In genomic region chr1:31699341-31699891, GRCh38 we compare ENCODE assay signal across 1 cellular context.
TF ChIP-seq lines count a peak whose summit lies in the region.

No MANE protein-coding gene starts in this region.

TF ChIP-seq in GM12878, 131 proteins besides CTCF, POLR2A, EP300 and RAD21 (continued from another document and continues in another):
- TF ChIP-seq, protein P1, sequence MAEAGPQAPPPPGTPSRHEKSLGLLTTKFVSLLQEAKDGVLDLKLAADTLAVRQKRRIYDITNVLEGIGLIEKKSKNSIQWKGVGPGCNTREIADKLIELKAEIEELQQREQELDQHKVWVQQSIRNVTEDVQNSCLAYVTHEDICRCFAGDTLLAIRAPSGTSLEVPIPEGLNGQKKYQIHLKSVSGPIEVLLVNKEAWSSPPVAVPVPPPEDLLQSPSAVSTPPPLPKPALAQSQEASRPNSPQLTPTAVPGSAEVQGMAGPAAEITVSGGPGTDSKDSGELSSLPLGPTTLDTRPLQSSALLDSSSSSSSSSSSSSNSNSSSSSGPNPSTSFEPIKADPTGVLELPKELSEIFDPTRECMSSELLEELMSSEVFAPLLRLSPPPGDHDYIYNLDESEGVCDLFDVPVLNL (IDR thresholded peaks at IDR 0.05; ENCODE audit: low read depth, low read length) = no peak
- TF ChIP-seq RELA (IDR thresholded peaks at IDR 0.05; ENCODE audit: borderline replicate concordance, partially characterized antibody) (no peak), RELB (IDR thresholded peaks at IDR 0.05; ENCODE audit: low read depth) (no peak), NR2F1 (conservative IDR thresholded peaks at IDR 0.05) (0 out of 2 replicates have a peak, but pooled peaks have one; percentile 49), TCF12 (IDR thresholded peaks at IDR 0.05; ENCODE audit: low read depth, low read length) (0 out of 2 replicates have a peak, but pooled peaks have one; percentile 23), KDM1A (IDR thresholded peaks at IDR 0.05; ENCODE audit: borderline replicate concordance) (no peak), CREB1 (IDR thresholded peaks at IDR 0.05; ENCODE audit: low read depth) (no peak), MYB (IDR thresholded peaks at IDR 0.05; ENCODE audit: borderline replicate concordance, low read depth, low read length) (no peak), ATF2 (IDR thresholded peaks at IDR 0.05; ENCODE audit: low read length) (no peak), IKZF2 (IDR thresholded peaks at IDR 0.05) (peak in 1 of 2 experiments; percentile 44; a peak in 2 of 4 replicates), EGR1 (IDR thresholded peaks at IDR 0.05; ENCODE audit: borderline replicate concordance in 1 of 2, low read depth in 2 of 2, low read length in 2 of 2) (peak in 1 of 2 experiments; percentile 44; a peak in 1 of 3 replicates), JUND (IDR thresholded peaks at IDR 0.05; ENCODE audit: low read depth, low read length) (no peak), RCOR1 (conservative IDR thresholded peaks at IDR 0.05; ENCODE audit: low read depth, low read length) (no peak), POU2F2 (IDR thresholded peaks at IDR 0.05; ENCODE audit: borderline replicate concordance, low read depth, low read length) (no peak), MYC (IDR thresholded peaks at IDR 0.05; ENCODE audit: insufficient read depth, insufficient read length, insufficient replicate concordance, low read length, severe bottlenecking) (no peak), STAT1 (conservative IDR thresholded peaks at IDR 0.05) (no peak), STAT3 (IDR thresholded peaks at IDR 0.05; ENCODE audit: low read depth, low read length) (no peak), MTA2 (IDR thresholded peaks at IDR 0.05; ENCODE audit: low read depth) (no peak; the same call in 1 of the 2 replicates), PBX3 (IDR thresholded peaks at IDR 0.05; ENCODE audit: insufficient replicate concordance, low read depth, low read length) (no peak), NR2C2 (IDR thresholded peaks at IDR 0.05; ENCODE audit: borderline replicate concordance, control insufficient read depth, insufficient read length, low read depth) (no peak), SREBF1 (IDR thresholded peaks at IDR 0.05; ENCODE audit: low read length) (no peak), HSF1 (IDR thresholded peaks at IDR 0.05; ENCODE audit: low read depth, low read length) (no peak), BRCA1 (IDR thresholded peaks at IDR 0.05; ENCODE audit: low read depth, low read length) (no peak), ZNF207 (IDR thresholded peaks at IDR 0.05; ENCODE audit: borderline replicate concordance) (no peak), GATAD2B (conservative IDR thresholded peaks at IDR 0.05; ENCODE audit: low read depth) (peak; percentile 80), EED (IDR thresholded peaks at IDR 0.05; ENCODE audit: low read depth) (0 out of 2 replicates have a peak, but pooled peaks have one; percentile 20), TAF1 (IDR thresholded peaks at IDR 0.05; ENCODE audit: borderline replicate concordance, low read depth, low read length) (no peak), ASH2L (IDR thresholded peaks at IDR 0.05; ENCODE audit: borderline replicate concordance, low read depth) (no peak), REST (IDR thresholded peaks at IDR 0.05; ENCODE audit: low read depth, low read length) (no peak), DPF2 (IDR thresholded peaks at IDR 0.05) (peak; percentile 65), NFIC (IDR thresholded peaks at IDR 0.05; ENCODE audit: low read depth, low read length) (no peak), ESRRA (IDR thresholded peaks at IDR 0.05; ENCODE audit: low read length) (no peak), ELK1 (IDR thresholded peaks at IDR 0.05; ENCODE audit: low read depth, low read length) (no peak), CEBPZ (IDR thresholded peaks at IDR 0.05; ENCODE audit: low read depth, low read length) (no peak), KLF5 (IDR thresholded peaks at IDR 0.05; ENCODE audit: partially characterized antibody) (no peak), HCFC1 (IDR thresholded peaks at IDR 0.05; ENCODE audit: low read length) (no peak), TCF7 (IDR thresholded peaks at IDR 0.05; ENCODE audit: borderline replicate concordance) (no peak), SRF (IDR thresholded peaks at IDR 0.05; ENCODE audit: low read depth in 2 of 2, low read length in 2 of 2) (no peak), ATF7 (IDR thresholded peaks at IDR 0.05; ENCODE audit: low read depth) (peak; percentile 42; the same call in 1 of the 2 replicates), MEF2B (IDR thresholded peaks at IDR 0.05; ENCODE audit: partially characterized antibody, poor library complexity, severe bottlenecking) (peak; percentile 78), MTA3 (IDR thresholded peaks at IDR 0.05; ENCODE audit: borderline replicate concordance, low read length) (no peak), SREBF2 (IDR thresholded peaks at IDR 0.05; ENCODE audit: low read length) (no peak), SMARCA5 (IDR thresholded peaks at IDR 0.05) (no peak)
- TF ChIP-seq, protein P2, sequence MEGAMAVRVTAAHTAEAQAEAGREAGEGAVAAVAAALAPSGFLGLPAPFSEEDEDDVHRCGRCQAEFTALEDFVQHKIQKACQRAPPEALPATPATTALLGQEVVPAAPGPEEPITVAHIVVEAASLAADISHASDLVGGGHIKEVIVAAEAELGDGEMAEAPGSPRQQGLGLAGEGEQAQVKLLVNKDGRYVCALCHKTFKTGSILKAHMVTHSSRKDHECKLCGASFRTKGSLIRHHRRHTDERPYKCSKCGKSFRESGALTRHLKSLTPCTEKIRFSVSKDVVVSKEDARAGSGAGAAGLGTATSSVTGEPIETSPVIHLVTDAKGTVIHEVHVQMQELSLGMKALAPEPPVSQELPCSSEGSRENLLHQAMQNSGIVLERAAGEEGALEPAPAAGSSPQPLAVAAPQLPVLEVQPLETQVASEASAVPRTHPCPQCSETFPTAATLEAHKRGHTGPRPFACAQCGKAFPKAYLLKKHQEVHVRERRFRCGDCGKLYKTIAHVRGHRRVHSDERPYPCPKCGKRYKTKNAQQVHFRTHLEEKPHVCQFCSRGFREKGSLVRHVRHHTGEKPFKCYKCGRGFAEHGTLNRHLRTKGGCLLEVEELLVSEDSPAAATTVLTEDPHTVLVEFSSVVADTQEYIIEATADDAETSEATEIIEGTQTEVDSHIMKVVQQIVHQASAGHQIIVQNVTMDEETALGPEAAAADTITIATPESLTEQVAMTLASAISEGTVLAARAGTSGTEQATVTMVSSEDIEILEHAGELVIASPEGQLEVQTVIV (IDR thresholded peaks at IDR 0.05; ENCODE audit: borderline replicate concordance, partially characterized antibody) = no peak
- TF ChIP-seq, protein P3, sequence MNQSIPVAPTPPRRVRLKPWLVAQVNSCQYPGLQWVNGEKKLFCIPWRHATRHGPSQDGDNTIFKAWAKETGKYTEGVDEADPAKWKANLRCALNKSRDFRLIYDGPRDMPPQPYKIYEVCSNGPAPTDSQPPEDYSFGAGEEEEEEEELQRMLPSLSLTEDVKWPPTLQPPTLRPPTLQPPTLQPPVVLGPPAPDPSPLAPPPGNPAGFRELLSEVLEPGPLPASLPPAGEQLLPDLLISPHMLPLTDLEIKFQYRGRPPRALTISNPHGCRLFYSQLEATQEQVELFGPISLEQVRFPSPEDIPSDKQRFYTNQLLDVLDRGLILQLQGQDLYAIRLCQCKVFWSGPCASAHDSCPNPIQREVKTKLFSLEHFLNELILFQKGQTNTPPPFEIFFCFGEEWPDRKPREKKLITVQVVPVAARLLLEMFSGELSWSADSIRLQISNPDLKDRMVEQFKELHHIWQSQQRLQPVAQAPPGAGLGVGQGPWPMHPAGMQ (IDR thresholded peaks at IDR 0.05; ENCODE audit: borderline replicate concordance) = no peak
